In the genomic region with DNA sequence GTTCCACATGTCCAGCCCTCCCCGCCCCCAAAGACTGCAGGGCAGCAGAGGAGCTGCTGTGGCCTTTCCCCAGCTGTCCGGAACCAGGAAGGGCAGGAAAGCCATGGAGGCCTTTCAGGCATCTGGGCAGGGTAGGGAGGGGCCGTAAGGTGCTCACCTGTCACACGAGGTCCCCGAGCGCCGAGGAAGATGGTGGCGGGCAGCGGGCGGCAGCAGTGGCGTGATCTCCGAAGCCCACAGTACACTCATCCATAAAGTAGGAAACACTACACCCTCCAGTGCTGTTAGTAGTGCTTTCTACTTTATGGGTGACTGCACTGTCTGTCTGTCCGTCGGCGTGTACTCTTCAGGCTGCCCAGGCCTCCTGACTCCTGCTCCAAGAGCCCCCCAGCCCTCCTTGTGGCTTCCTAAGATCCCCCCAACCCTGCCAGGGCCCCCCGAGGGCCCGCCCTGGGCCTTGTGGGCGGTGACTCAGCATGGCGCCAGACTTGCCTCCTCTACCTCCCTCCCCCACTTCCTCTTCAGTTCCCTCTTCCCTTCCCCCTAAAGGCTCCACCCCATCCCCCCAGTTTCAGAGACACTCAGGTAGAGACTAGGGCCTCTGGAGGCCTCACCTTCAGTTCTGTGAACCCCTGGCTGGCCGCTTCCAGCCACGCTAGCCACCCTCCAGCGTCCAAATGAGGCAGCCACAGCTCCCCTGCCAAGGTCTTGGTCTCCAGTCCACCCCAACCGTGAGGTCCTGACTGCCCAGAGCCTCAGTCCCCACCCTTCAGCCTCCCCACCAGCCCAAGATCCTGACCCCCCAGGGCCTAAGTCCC, we compare ENCODE assay signal across 8 cellular contexts. TPM values are rescaled to one million over a fixed set of nuclear protein-coding genes. Genes with fewer than 3 reads are reported as not detected.
DNase-seq lines count a peak whose midpoint lies in the region; ATAC-seq lines count a peak whose summit lies in the region.

No MANE protein-coding gene starts in this region.

- intact Hi-C loops in cardiac septum (cut with DNase I): no loop called here

- ATAC-seq in HG03521 (IDR thresholded peaks at IDR 0.05; ENCODE audit: unreplicated experiment): no peak

- DNase-seq in activated CD8-positive, alpha-beta memory T cell treated with anti-CD3 and anti-CD28 coated beads for 48 hours (ENCODE audit: low read depth in 2 of 3, low spot score in 2 of 3): peak in 2 of 3 experiments; percentile 66 to 76
- DNase-seq in cardiac septum (ENCODE audit: low spot score) (peak; percentile 86), NCI-H2029 treated with DMSO at 0.1 percent for 48 hours (lab: John Stamatoyannopoulos, UW) (no peak), NCI-H748 (lab: John Stamatoyannopoulos, UW; ENCODE audit: unreplicated experiment) (no peak), HPDE6-E6E7 (ENCODE audit: extremely low spot score) (no peak)
- DNase-seq in stimulated activated CD4-positive, alpha-beta T cell treated with anti-CD3 and anti-CD28 coated beads, Interleukin-2, amount 100 ng/mL, for 4 hours (ENCODE audit: low read depth): peak; percentile 81

- H3K9me3 ChIP-seq in KOPT-K1 (ENCODE audit: insufficient read depth, low read length, poor library complexity, severe bottlenecking): peaks cover 17% of the 10 kb centered on the region

- peak overlapping the region; percentile 99 for H3K27ac ChIP-seq in KOPT-K1 (ENCODE audit: low read depth, low read length, poor library complexity, severe bottlenecking)

- peaks cover 28% of the 10 kb centered on the region for H3K36me3 ChIP-seq in KOPT-K1 (ENCODE audit: insufficient read depth, low read length)

RNA-seq across cellular contexts. Expression of a gene that starts 2.6 kb away (rescaled TPM):
- total RNA-seq in cardiac septum: 10.7 TPM

RNA-seq across cellular contexts. Expression of a gene that starts 20.8 kb away (rescaled TPM):
- total RNA-seq in cardiac septum: 49.4 TPM

RNA-seq across cellular contexts. Expression of a gene that starts 50.5 kb away (rescaled TPM):
- 0.94 TPM for total RNA-seq in cardiac septum

Comparison
In these comparisons a context has a peak if more than half of its experiments do, and no peak if none do; other contexts are left out.
1. DNase-seq: peak in activated CD8-positive, alpha-beta memory T cell treated with anti-CD3 and anti-CD28 coated beads for 48 hours (2 of 3), cardiac septum (single experiment) and stimulated activated CD4-positive, alpha-beta T cell treated with anti-CD3 and anti-CD28 coated beads, Interleukin-2, amount 100 ng/mL, for 4 hours (single experiment); none in NCI-H2029 treated with DMSO at 0.1 percent for 48 hours (single experiment), NCI-H748 (single experiment) and HPDE6-E6E7 (single experiment).